ENCODE assay signal across 39 cellular contexts in genomic region chrX:151929131-151929530, GRCh38. TPM values are rescaled to one million over a fixed set of nuclear protein-coding genes. Genes with fewer than 3 reads are reported as not detected.
"Had no signal": no experiment of that assay in that cellular context is flagged by ENCODE, and none has a peak within 500 bp of the region (broad histone marks: within the 10 kb centered on the region; RNA-seq: fewer than 3 reads in every experiment).

No MANE protein-coding gene starts in this region.

- H3K27me3 ChIP-seq: body of pancreas, foreskin keratinocyte, gastrocnemius medialis, heart left ventricle had no signal

- H3K4me1 ChIP-seq: adrenal gland, body of pancreas, foreskin keratinocyte, gastrocnemius medialis, heart left ventricle had no signal

- H3K9me3 ChIP-seq: adrenal gland, body of pancreas, gastrocnemius medialis, heart left ventricle had no signal

- H3K4me3 Mint-ChIP-seq: activated B cell treated with CpG ODN at 0.5 μM for 24 hours; activated CD4-positive, alpha-beta memory T cell treated with anti-CD3 and anti-CD28 coated beads for 36 hours; activated CD8-positive, alpha-beta memory T cell treated with anti-CD3 and anti-CD28 coated beads, Interleukin-2, amount 10 ng/mL, durations not matched to agents 7 days and 5 days; activated CD8-positive, alpha-beta T cell treated with anti-CD3 and anti-CD28 coated beads, Interleukin-2, amount 10 ng/mL, durations not matched to agents 7 days and 5 days; activated naive CD4-positive, alpha-beta T cell treated with anti-CD3 and anti-CD28 coated beads for 36 hours; activated naive CD4-positive, alpha-beta T cell treated with anti-CD3 and anti-CD28 coated beads, Interleukin-2, amount 50 U/mL, for 24 hours; activated naive CD8-positive, alpha-beta T cell treated with anti-CD3 and anti-CD28 coated beads for 36 hours; activated naive CD8-positive, alpha-beta T cell treated with anti-CD3 and anti-CD28 coated beads, Interleukin-2, amount 50 U/mL, for 24 hours; activated T-helper 1 cell treated with anti-CD3 and anti-CD28 coated beads, Interleukin-12 subunit alpha, Interleukin-12 subunit beta, Interleukin-2, Interleukin-4 antibody, amounts not matched to agents 30 ng/mL and 10 ng/mL and 1 ng/mL, durations not matched to agents 14 hours and 24 hours and 36 hours; T-helper 17 cell; T-helper 2 cell treated with Interferon-gamma antibody and Interleukin-4, amounts not matched to agents 5 μg/mL and 100 μg/mL, for 36 hours had no signal

- H3K4me3 ChIP-seq: adrenal gland, body of pancreas, gastrocnemius medialis, heart left ventricle had no signal

- H3K9me3 Mint-ChIP-seq: activated B cell treated with CpG ODN at 0.5 μM for 24 hours; activated CD4-positive, alpha-beta memory T cell treated with anti-CD3 and anti-CD28 coated beads for 36 hours; activated naive CD4-positive, alpha-beta T cell treated with anti-CD3 and anti-CD28 coated beads for 36 hours; activated naive CD4-positive, alpha-beta T cell treated with anti-CD3 and anti-CD28 coated beads, Interleukin-2, amount 50 U/mL, for 24 hours; activated naive CD8-positive, alpha-beta T cell treated with anti-CD3 and anti-CD28 coated beads for 36 hours; activated naive CD8-positive, alpha-beta T cell treated with anti-CD3 and anti-CD28 coated beads, Interleukin-2, amount 50 U/mL, for 24 hours; activated T-helper 1 cell treated with anti-CD3 and anti-CD28 coated beads, Interleukin-12 subunit alpha, Interleukin-12 subunit beta, Interleukin-2, Interleukin-4 antibody, amounts not matched to agents 30 ng/mL and 10 ng/mL and 1 ng/mL, durations not matched to agents 14 hours and 24 hours and 36 hours; activated T-helper 2 cell treated with anti-CD3 and anti-CD28 coated beads, Interferon-gamma antibody, Interleukin-2, Interleukin-4, amounts not matched to agents 10 μg/mL and 5 μg/mL and 100 μg/mL, durations not matched to agents 14 hours and 24 hours and 36 hours; T-helper 2 cell treated with Interferon-gamma antibody and Interleukin-4, amounts not matched to agents 5 μg/mL and 100 μg/mL, for 36 hours had no signal

- DNase-seq: activated B cell treated with CpG ODN at 0.5 μM for 24 hours; activated CD4-positive, alpha-beta memory T cell treated with anti-CD3 and anti-CD28 coated beads for 36 hours; activated CD4-positive, alpha-beta T cell treated with anti-CD3 and anti-CD28 coated beads for 48 hours; activated CD4-positive, alpha-beta T cell treated with anti-CD3 and anti-CD28 coated beads, Interleukin-2, amount 50 U/mL, for 1 hour; activated CD8-positive, alpha-beta memory T cell treated with anti-CD3 and anti-CD28 coated beads, Interleukin-2, amount 10 ng/mL, durations not matched to agents 7 days and 5 days; activated CD8-positive, alpha-beta memory T cell treated with anti-CD3 and anti-CD28 coated beads, Interleukin-2, amount 50 U/mL, for 4 hours; activated CD8-positive, alpha-beta T cell treated with anti-CD3 and anti-CD28 coated beads, Interleukin-2, amount 10 ng/mL, durations not matched to agents 7 days and 5 days; activated effector memory CD4-positive, alpha-beta T cell treated with anti-CD3 and anti-CD28 coated beads, Interleukin-2, amount 50 U/mL, for 16 hours; activated naive CD4-positive, alpha-beta T cell treated with anti-CD3 and anti-CD28 coated beads for 36 hours; activated naive CD8-positive, alpha-beta T cell treated with anti-CD3 and anti-CD28 coated beads for 36 hours; activated naive CD8-positive, alpha-beta T cell treated with anti-CD3 and anti-CD28 coated beads, Interleukin-2, amount 50 U/mL, for 24 hours; activated T-cell treated with anti-CD3 and anti-CD28 coated beads, Interleukin-2, amount 50 U/mL, for 1 hour; activated T-cell treated with anti-CD3 and anti-CD28 coated beads, Interleukin-2, amount 50 U/mL, for 48 hours; adrenal gland; amygdala; aorta; body of pancreas; caudate nucleus; cortex of kidney; effector CD8-positive, alpha-beta T cell; foreskin keratinocyte; gastrocnemius medialis; glutamatergic neuron; heart left ventricle; T-helper 1 cell; T-helper 17 cell; T1000; WERI-Rb-1 had no signal

- H3K36me3 Mint-ChIP-seq: activated CD4-positive, alpha-beta memory T cell treated with anti-CD3 and anti-CD28 coated beads for 36 hours; activated CD8-positive, alpha-beta memory T cell treated with anti-CD3 and anti-CD28 coated beads, Interleukin-2, amount 10 ng/mL, durations not matched to agents 7 days and 5 days; activated naive CD4-positive, alpha-beta T cell treated with anti-CD3 and anti-CD28 coated beads, Interleukin-2, amount 50 U/mL, for 24 hours; activated naive CD8-positive, alpha-beta T cell treated with anti-CD3 and anti-CD28 coated beads for 36 hours had no signal

- H3K27me3 Mint-ChIP-seq: activated B cell treated with CpG ODN at 0.5 μM for 24 hours; activated CD4-positive, alpha-beta memory T cell treated with anti-CD3 and anti-CD28 coated beads for 36 hours; activated CD8-positive, alpha-beta memory T cell treated with anti-CD3 and anti-CD28 coated beads, Interleukin-2, amount 10 ng/mL, durations not matched to agents 7 days and 5 days; activated naive CD4-positive, alpha-beta T cell treated with anti-CD3 and anti-CD28 coated beads, Interleukin-2, amount 50 U/mL, for 24 hours; activated naive CD8-positive, alpha-beta T cell treated with anti-CD3 and anti-CD28 coated beads for 36 hours; activated naive CD8-positive, alpha-beta T cell treated with anti-CD3 and anti-CD28 coated beads, Interleukin-2, amount 50 U/mL, for 24 hours; T-helper 17 cell had no signal

- H3K36me3 ChIP-seq: adrenal gland, gastrocnemius medialis, heart left ventricle, WERI-Rb-1 had no signal

- H3K27ac ChIP-seq: adrenal gland, body of pancreas, foreskin keratinocyte, gastrocnemius medialis, heart left ventricle, WERI-Rb-1 had no signal

- FAIRE-seq: endometrium had no signal

- H3K27ac Mint-ChIP-seq: activated B cell treated with CpG ODN at 0.5 μM for 24 hours; activated CD4-positive, alpha-beta memory T cell treated with anti-CD3 and anti-CD28 coated beads for 36 hours; activated CD8-positive, alpha-beta memory T cell treated with anti-CD3 and anti-CD28 coated beads, Interleukin-2, amount 10 ng/mL, durations not matched to agents 7 days and 5 days; activated CD8-positive, alpha-beta T cell treated with anti-CD3 and anti-CD28 coated beads, Interleukin-2, amount 10 ng/mL, durations not matched to agents 7 days and 5 days; activated naive CD4-positive, alpha-beta T cell treated with anti-CD3 and anti-CD28 coated beads for 36 hours; activated naive CD4-positive, alpha-beta T cell treated with anti-CD3 and anti-CD28 coated beads, Interleukin-2, amount 50 U/mL, for 24 hours; activated naive CD8-positive, alpha-beta T cell treated with anti-CD3 and anti-CD28 coated beads for 36 hours; activated naive CD8-positive, alpha-beta T cell treated with anti-CD3 and anti-CD28 coated beads, Interleukin-2, amount 50 U/mL, for 24 hours; activated T-helper 1 cell treated with anti-CD3 and anti-CD28 coated beads, Interleukin-12 subunit alpha, Interleukin-12 subunit beta, Interleukin-2, Interleukin-4 antibody, amounts not matched to agents 30 ng/mL and 10 ng/mL and 1 ng/mL, durations not matched to agents 14 hours and 24 hours and 36 hours; activated T-helper 2 cell treated with anti-CD3 and anti-CD28 coated beads, Interferon-gamma antibody, Interleukin-2, Interleukin-4, amounts not matched to agents 10 μg/mL and 5 μg/mL and 100 μg/mL, durations not matched to agents 14 hours and 24 hours and 36 hours; T-helper 17 cell; T-helper 2 cell treated with Interferon-gamma antibody and Interleukin-4, amounts not matched to agents 5 μg/mL and 100 μg/mL, for 36 hours had no signal

- ATAC-seq: activated CD4-positive, CD25-positive, alpha-beta regulatory T cell treated with anti-CD3 and anti-CD28 coated beads, Interleukin-2, amount 50 U/mL, for 24 hours; activated CD8-positive, alpha-beta memory T cell treated with anti-CD3 and anti-CD28 coated beads, Interleukin-2, amount 10 ng/mL, durations not matched to agents 7 days and 5 days; activated CD8-positive, alpha-beta T cell treated with anti-CD3 and anti-CD28 coated beads, Interleukin-2, amount 10 ng/mL, durations not matched to agents 7 days and 5 days; activated naive CD8-positive, alpha-beta T cell treated with anti-CD3 and anti-CD28 coated beads, Interleukin-2, amount 50 U/mL, for 24 hours; body of pancreas; esophagus mucosa; foreskin keratinocyte; gastrocnemius medialis; T-helper 17 cell had no signal

- H3K4me1 Mint-ChIP-seq: activated B cell treated with CpG ODN at 0.5 μM for 24 hours; activated CD8-positive, alpha-beta memory T cell treated with anti-CD3 and anti-CD28 coated beads, Interleukin-2, amount 10 ng/mL, durations not matched to agents 7 days and 5 days; activated naive CD4-positive, alpha-beta T cell treated with anti-CD3 and anti-CD28 coated beads, Interleukin-2, amount 50 U/mL, for 24 hours; activated naive CD8-positive, alpha-beta T cell treated with anti-CD3 and anti-CD28 coated beads for 36 hours; activated naive CD8-positive, alpha-beta T cell treated with anti-CD3 and anti-CD28 coated beads, Interleukin-2, amount 50 U/mL, for 24 hours; T-helper 17 cell had no signal

RNA-seq across cellular contexts. Expression of gene MAGEA4, which starts 16.4 kb away (rescaled TPM):
- total RNA-seq: activated B cell treated with CpG ODN at 0.5 μM for 24 hours; activated CD4-positive, alpha-beta memory T cell treated with anti-CD3 and anti-CD28 coated beads for 36 hours; activated CD8-positive, alpha-beta memory T cell treated with anti-CD3 and anti-CD28 coated beads for 36 hours; activated CD8-positive, alpha-beta memory T cell treated with anti-CD3 and anti-CD28 coated beads, Interleukin-2, amount 10 ng/mL, durations not matched to agents 7 days and 5 days; activated CD8-positive, alpha-beta T cell treated with anti-CD3 and anti-CD28 coated beads, Interleukin-2, amount 10 ng/mL, durations not matched to agents 7 days and 5 days; activated naive CD4-positive, alpha-beta T cell treated with anti-CD3 and anti-CD28 coated beads for 36 hours; activated naive CD8-positive, alpha-beta T cell treated with anti-CD3 and anti-CD28 coated beads for 36 hours; activated T-helper 1 cell treated with anti-CD3 and anti-CD28 coated beads, Interleukin-12 subunit alpha, Interleukin-12 subunit beta, Interleukin-2, Interleukin-4 antibody, amounts not matched to agents 30 ng/mL and 10 ng/mL and 1 ng/mL, durations not matched to agents 14 hours and 24 hours and 36 hours; activated T-helper 2 cell treated with anti-CD3 and anti-CD28 coated beads, Interferon-gamma antibody, Interleukin-2, Interleukin-4, amounts not matched to agents 10 μg/mL and 5 μg/mL and 100 μg/mL, durations not matched to agents 14 hours and 24 hours and 36 hours; adrenal gland; aorta; body of pancreas; chondrocyte; dermis microvascular lymphatic vessel endothelial cell; epithelial cell of proximal tubule; esophagus mucosa; foreskin keratinocyte; gastrocnemius medialis; heart left ventricle; T-helper 17 cell had no signal
- polyA plus RNA-seq: adrenal gland, aorta, foreskin keratinocyte, heart left ventricle had no signal

RNA-seq across cellular contexts. Expression of gene GABRE, which starts 45.3 kb away (rescaled TPM):
- total RNA-seq: activated B cell treated with CpG ODN at 0.5 μM for 24 hours; activated CD4-positive, alpha-beta memory T cell treated with anti-CD3 and anti-CD28 coated beads for 36 hours; activated CD8-positive, alpha-beta memory T cell treated with anti-CD3 and anti-CD28 coated beads for 36 hours; activated CD8-positive, alpha-beta memory T cell treated with anti-CD3 and anti-CD28 coated beads, Interleukin-2, amount 10 ng/mL, durations not matched to agents 7 days and 5 days; activated CD8-positive, alpha-beta T cell treated with anti-CD3 and anti-CD28 coated beads, Interleukin-2, amount 10 ng/mL, durations not matched to agents 7 days and 5 days; activated naive CD4-positive, alpha-beta T cell treated with anti-CD3 and anti-CD28 coated beads for 36 hours; activated naive CD8-positive, alpha-beta T cell treated with anti-CD3 and anti-CD28 coated beads for 36 hours; activated T-helper 1 cell treated with anti-CD3 and anti-CD28 coated beads, Interleukin-12 subunit alpha, Interleukin-12 subunit beta, Interleukin-2, Interleukin-4 antibody, amounts not matched to agents 30 ng/mL and 10 ng/mL and 1 ng/mL, durations not matched to agents 14 hours and 24 hours and 36 hours; activated T-helper 2 cell treated with anti-CD3 and anti-CD28 coated beads, Interferon-gamma antibody, Interleukin-2, Interleukin-4, amounts not matched to agents 10 μg/mL and 5 μg/mL and 100 μg/mL, durations not matched to agents 14 hours and 24 hours and 36 hours had no signal
